Comparison of ENCODE assay signal across 8 cellular contexts in genomic region chr2:9753276-9753600, GRCh38.
A peak's percentile ranks its signal among the peaks of the same experiment; 100 is the strongest.
DNase-seq lines count a peak whose midpoint lies in the region; ATAC-seq and TF ChIP-seq lines count a peak whose summit lies in the region.

No MANE protein-coding gene starts in this region.

- H3K79me2 ChIP-seq in ACC112 (ENCODE audit: control insufficient read depth, insufficient read depth, low read length, unreplicated experiment): no peaks in the 10 kb centered on the region

- H3K27me3 ChIP-seq in ACC112 (ENCODE audit: insufficient read depth, low read length) (0 out of 2 replicates have a peak, but pooled peaks cover 6% of the 10 kb centered on the region), BE2C (no peaks in the 10 kb centered on the region)

- no peaks in the 10 kb centered on the region for H3K9me3 Mint-ChIP-seq in T-helper 2 cell treated with Interferon-gamma antibody and Interleukin-4, amounts not matched to agents 5 μg/mL and 100 μg/mL, for 36 hours
- H3K9me3 Mint-ChIP-seq in chondrocyte (ENCODE audit: low read depth): no peaks in the 10 kb centered on the region
- H3K9me3 Mint-ChIP-seq in stimulated activated naive CD8-positive, alpha-beta T cell treated with anti-CD3 and anti-CD28 coated beads, Interleukin-15, amount 100 ng/mL, for 72 hours: no peaks in the 10 kb centered on the region

- H3K36me3 Mint-ChIP-seq in T-helper 2 cell treated with Interferon-gamma antibody and Interleukin-4, amounts not matched to agents 5 μg/mL and 100 μg/mL, for 36 hours (ENCODE audit: low read depth): peaks cover 1% of the 10 kb centered on the region
- no peaks in the 10 kb centered on the region for H3K36me3 Mint-ChIP-seq in chondrocyte (ENCODE audit: low read depth)

- TF ChIP-seq CTCF in chondrocyte (IDR thresholded peaks at IDR 0.05): no peak
- no peak for TF ChIP-seq CTCF in BE2C (IDR thresholded peaks at IDR 0.05; ENCODE audit: low read depth, low read length)

- peak overlapping the region; percentile 88 for H3K4me3 Mint-ChIP-seq in T-helper 2 cell treated with Interferon-gamma antibody and Interleukin-4, amounts not matched to agents 5 μg/mL and 100 μg/mL, for 36 hours
- peak overlapping the region; percentile 47 for H3K4me3 Mint-ChIP-seq in chondrocyte (ENCODE audit: unreplicated experiment)
- H3K4me3 Mint-ChIP-seq in stimulated activated naive CD8-positive, alpha-beta T cell treated with anti-CD3 and anti-CD28 coated beads, Interleukin-15, amount 100 ng/mL, for 72 hours: peak overlapping the region; percentile 72 to 78

- no peaks in the 10 kb centered on the region for H3K36me3 ChIP-seq in ACC112 (ENCODE audit: insufficient read depth, low read length)
- H3K36me3 ChIP-seq in BE2C: no peaks in the 10 kb centered on the region

- peaks cover 33% of the 10 kb centered on the region for H3K4me1 ChIP-seq in ACC112 (ENCODE audit: control insufficient read depth, insufficient read depth, low read length, unreplicated experiment)
- peaks cover 13% of the 10 kb centered on the region for H3K4me1 ChIP-seq in BE2C

- peak overlapping the region; percentile 98 for H3K27ac Mint-ChIP-seq in T-helper 2 cell treated with Interferon-gamma antibody and Interleukin-4, amounts not matched to agents 5 μg/mL and 100 μg/mL, for 36 hours
- no peak overlapping the region for H3K27ac Mint-ChIP-seq in chondrocyte (ENCODE audit: unreplicated experiment)
- peak overlapping the region in 1 of 2 donors; percentile 92 for H3K27ac Mint-ChIP-seq in stimulated activated naive CD8-positive, alpha-beta T cell treated with anti-CD3 and anti-CD28 coated beads, Interleukin-15, amount 100 ng/mL, for 72 hours

- H3K4me1 Mint-ChIP-seq in T-helper 2 cell treated with Interferon-gamma antibody and Interleukin-4, amounts not matched to agents 5 μg/mL and 100 μg/mL, for 36 hours (ENCODE audit: low read depth): peaks cover 42% of the 10 kb centered on the region
- peaks cover 18% of the 10 kb centered on the region for H3K4me1 Mint-ChIP-seq in chondrocyte (ENCODE audit: low read depth)
- peaks cover 73% of the 10 kb centered on the region for H3K4me1 Mint-ChIP-seq in stimulated activated naive CD8-positive, alpha-beta T cell treated with anti-CD3 and anti-CD28 coated beads, Interleukin-15, amount 100 ng/mL, for 72 hours

- peak overlapping the region; percentile 83 for H3K27ac ChIP-seq in ACC112 (ENCODE audit: low read depth, low read length)

- H2AFZ ChIP-seq in ACC112 (ENCODE audit: low read length, unreplicated experiment): peak overlapping the region; percentile 79

- H3K4me3 ChIP-seq in ACC112 (ENCODE audit: low read depth, low read length): peak overlapping the region; percentile 67
- no peak overlapping the region for H3K4me3 ChIP-seq in BE2C (ENCODE audit: low read depth, low read length)

- DNase-seq in T-helper 2 cell treated with Interferon-gamma antibody and Interleukin-4, amounts not matched to agents 5 μg/mL and 100 μg/mL, for 36 hours (ENCODE audit: low spot score): peak; percentile 77
- no peak for DNase-seq in chondrocyte (ENCODE audit: low spot score)
- peak; percentile 66 to 95 for DNase-seq in lung microvascular endothelial cell (ENCODE audit: low read depth in 2 of 2)
- peak in 1 of 2 donors; percentile 57 for DNase-seq in stimulated activated naive CD8-positive, alpha-beta T cell treated with anti-CD3 and anti-CD28 coated beads, Interleukin-15, amount 100 ng/mL, for 72 hours
- no peak for DNase-seq in BE2C

- ATAC-seq in GM18909 (IDR thresholded peaks at IDR 0.05; ENCODE audit: poor library complexity, unreplicated experiment) (peak; percentile 70), HG03196 (IDR thresholded peaks at IDR 0.05; ENCODE audit: unreplicated experiment) (peak; percentile 71)
- ATAC-seq in stimulated activated naive CD8-positive, alpha-beta T cell treated with anti-CD3 and anti-CD28 coated beads, Interleukin-15, amount 100 ng/mL, for 72 hours: peak; percentile 79

- H3K27me3 Mint-ChIP-seq in T-helper 2 cell treated with Interferon-gamma antibody and Interleukin-4, amounts not matched to agents 5 μg/mL and 100 μg/mL, for 36 hours (ENCODE audit: low read depth): peaks cover 9% of the 10 kb centered on the region
- peaks cover 12% of the 10 kb centered on the region for H3K27me3 Mint-ChIP-seq in chondrocyte (ENCODE audit: low read depth)
- H3K27me3 Mint-ChIP-seq in stimulated activated naive CD8-positive, alpha-beta T cell treated with anti-CD3 and anti-CD28 coated beads, Interleukin-15, amount 100 ng/mL, for 72 hours: peaks cover 69% of the 10 kb centered on the region

- no peaks in the 10 kb centered on the region for H3K9me3 ChIP-seq in BE2C

Comparison
In these comparisons a context has a peak if more than half of its experiments do, and no peak if none do; other contexts are left out.
1. DNase-seq: peak in T-helper 2 cell treated with Interferon-gamma antibody and Interleukin-4, amounts not matched to agents 5 μg/mL and 100 μg/mL, for 36 hours (single experiment) and lung microvascular endothelial cell (2 of 2); none in chondrocyte (single experiment) and BE2C (single experiment).
2. Peak in every context shown above with its lines, with median percentiles within 50 percentile points of each other: ATAC-seq and H3K4me3 Mint-ChIP-seq.